Comparison of ENCODE assay signal across 13 cellular contexts in the genomic region with DNA sequence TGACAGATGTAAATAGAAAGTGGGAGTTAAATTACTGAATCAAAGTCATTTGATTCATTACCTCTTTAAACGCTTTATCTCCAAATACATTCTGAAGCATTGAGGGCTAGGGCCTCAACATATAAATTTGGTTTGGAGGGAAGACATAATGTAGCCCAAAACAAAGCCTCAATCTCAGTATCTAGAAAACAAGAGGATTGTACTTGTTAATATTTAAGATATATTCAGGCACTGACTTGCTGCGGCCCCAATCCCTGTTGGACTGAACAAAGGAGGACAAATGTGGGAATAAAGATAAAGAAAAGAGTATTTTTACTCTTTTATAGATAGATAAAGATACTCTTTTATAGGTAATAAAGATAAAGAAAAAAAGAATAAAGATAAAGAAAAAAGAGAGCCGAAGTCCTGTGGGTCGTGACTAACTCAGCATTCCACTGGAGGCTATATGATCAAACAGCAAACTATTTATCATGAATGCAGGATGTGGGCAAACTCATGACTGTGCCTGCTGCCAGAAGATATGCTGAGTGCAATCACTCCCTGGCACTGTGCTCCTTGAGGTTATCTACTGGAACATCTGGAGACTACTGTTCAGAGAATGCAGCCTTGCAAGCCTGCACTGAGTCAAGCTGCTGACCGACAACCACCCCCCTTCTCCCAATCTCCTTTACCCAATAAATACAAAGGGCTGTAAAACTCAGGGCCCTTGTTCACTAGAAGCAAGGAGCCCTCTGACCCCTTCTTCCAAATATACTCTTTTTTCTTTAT. TPM values are rescaled to one million over a fixed set of nuclear protein-coding genes. Genes with fewer than 3 reads are reported as not detected.
A peak's percentile ranks its signal among the peaks of the same experiment; 100 is the strongest.
DNase-seq lines count a peak whose midpoint lies in the region; ATAC-seq and TF ChIP-seq lines count a peak whose summit lies in the region.
"Had no signal": no experiment of that assay in that cellular context is flagged by ENCODE, and none has a peak within 500 bp of the region (broad histone marks: within the 10 kb centered on the region; RNA-seq: fewer than 3 reads in every experiment).

No MANE protein-coding gene starts in this region.

- no CpG with 5 or more reads among the region's 5 CpGs for WGBS in trophoblast cell (ENCODE audit: extremely low coverage, insufficient coverage, insufficient read length)

- peaks cover 22% of the 10 kb centered on the region for H3K4me1 ChIP-seq in PC-9 (replicated peaks; ENCODE audit: insufficient read depth)
- peaks cover 3% of the 10 kb centered on the region in 2 experiments for H3K4me1 ChIP-seq in trophoblast cell (ENCODE audit: control insufficient read depth in 1 of 2, insufficient read depth in 2 of 2, low read length in 2 of 2)
- H3K4me1 ChIP-seq: pancreas, Peyer's patch had no signal

- POLR2A ChIA-PET in PC-9 (lab: Charles Lee; ENCODE audit: unreplicated experiment), result no interaction called here

- H3K27ac ChIP-seq in PC-9, result peak overlapping the region; percentile 63
- peak overlapping the region; percentile 64 for H3K27ac ChIP-seq in trophoblast cell (ENCODE audit: low read depth, low read length)
- H3K27ac ChIP-seq: pancreas, Peyer's patch had no signal

- no peak overlapping the region for H3K9ac ChIP-seq in trophoblast cell (ENCODE audit: low read length)

- peak overlapping the region; percentile 56 for H2BK5ac ChIP-seq in trophoblast cell (ENCODE audit: low read depth, low read length, poor library complexity)

- in situ Hi-C loops in GM13977 (cut with MboI; ENCODE audit: low pct_unique_long_range_greater_than_20kb, low sequenced_read_pairs, unreplicated experiment), result no loop called here

- H3K36me3 ChIP-seq in PC-9 (ENCODE audit: low read depth), result no peaks in the 10 kb centered on the region
- no peaks in the 10 kb centered on the region for H3K36me3 ChIP-seq in trophoblast cell (ENCODE audit: control insufficient read depth in 1 of 2, insufficient read depth in 2 of 2, low read length in 2 of 2)
- H3K36me3 ChIP-seq: pancreas, Peyer's patch had no signal

- no peak overlapping the region for H4K12ac ChIP-seq in trophoblast cell (ENCODE audit: low read depth, low read length)

- CTCF ChIA-PET in PC-9 (lab: Charles Lee), result interaction anchor here (0.5 kb wide), 1 partner anchor 440 kb away, joined by 4 read pairs; no protein-coding TSS in a partner anchor

- H2BK12ac ChIP-seq in trophoblast cell (ENCODE audit: low read length), result no peak overlapping the region

- H3K9me2 ChIP-seq in PC-9 (ENCODE audit: insufficient read depth), result no peaks in the 10 kb centered on the region

- H3K18ac ChIP-seq in trophoblast cell (ENCODE audit: low read length), result no peak overlapping the region

- H3K14ac ChIP-seq in trophoblast cell (ENCODE audit: low read length), result no peak overlapping the region

- ATAC-seq in GM21360 (IDR thresholded peaks at IDR 0.05; ENCODE audit: unreplicated experiment), result no peak

- H3K27me3 ChIP-seq in PC-9 (ENCODE audit: insufficient read depth, low read depth) (no peaks in the 10 kb centered on the region), trophoblast cell (ENCODE audit: insufficient read depth, low read length) (no peaks in the 10 kb centered on the region)
- H3K27me3 ChIP-seq: pancreas, Peyer's patch had no signal

- peak overlapping the region; percentile 58 for H3K4me2 ChIP-seq in PC-9
- no peak overlapping the region for H3K4me2 ChIP-seq in trophoblast cell (ENCODE audit: low read length)

- H2AFZ ChIP-seq in PC-9, result peak overlapping the region; percentile 11; the same call in 1 of the 2 replicates
- no peak overlapping the region for H2AFZ ChIP-seq in trophoblast cell (ENCODE audit: insufficient read depth, low read length, poor library complexity)

- H2AK5ac ChIP-seq in trophoblast cell (ENCODE audit: low read length), result no peak overlapping the region

- TF ChIP-seq CTCF in PC-9 (conservative IDR thresholded peaks at IDR 0.05), result no peak
- TF ChIP-seq CTCF in epithelial cell of esophagus (IDR thresholded peaks at IDR 0.05; ENCODE audit: insufficient read depth, low read depth, low read length, missing control alignments), result no peak
- no peak for TF ChIP-seq CTCF in GM13977 (IDR thresholded peaks at IDR 0.05; ENCODE audit: extremely low read depth, insufficient read depth, missing control alignments)

- H4K91ac ChIP-seq in trophoblast cell (ENCODE audit: low read depth, low read length), result no peak overlapping the region

- no peaks in the 10 kb centered on the region for H3K9me3 ChIP-seq in PC-9 (ENCODE audit: insufficient read depth, low read depth)
- H3K9me3 ChIP-seq in trophoblast cell (ENCODE audit: insufficient read depth, low read depth, low read length), result no peaks in the 10 kb centered on the region
- H3K9me3 ChIP-seq: pancreas, Peyer's patch had no signal

- no peaks in the 10 kb centered on the region for H3K79me2 ChIP-seq in PC-9 (ENCODE audit: low read depth)
- H3K79me2 ChIP-seq in trophoblast cell (ENCODE audit: control insufficient read depth, insufficient read depth, low read length, poor library complexity), result no peaks in the 10 kb centered on the region

- BruUV-seq in PC-9 (replicated peaks; lab: Mats Ljungman, UMichigan), result no TSS peak

- no peak overlapping the region for H4K8ac ChIP-seq in trophoblast cell (ENCODE audit: low read depth, low read length)

- H4K20me1 ChIP-seq in PC-9 (ENCODE audit: insufficient read depth), result no peaks in the 10 kb centered on the region

- peak; percentile 95 for DNase-seq in EH (ENCODE audit: low read depth)
- peak; percentile 78 to 98 for DNase-seq in PC-9
- peak; percentile 95 for DNase-seq in epithelial cell of esophagus (ENCODE audit: low read depth)
- DNase-seq in trophoblast cell, result peak; percentile 87 to 91
- DNase-seq in NCI-H82 treated with DMSO at 0.1 percent for 48 hours (lab: John Stamatoyannopoulos, UW; ENCODE audit: unreplicated experiment), result no peak
- DNase-seq in GM13977 (ENCODE audit: low spot score), result no peak
- no peak for DNase-seq in pons (ENCODE audit: low spot score)
- DNase-seq: activated CD4-positive, alpha-beta T cell treated with anti-CD3 and anti-CD28 coated beads, Interleukin-2, amount 50 U/mL, for 1 hour; amygdala; pancreas had no signal

- H3K4me3 ChIP-seq in PC-9, result peak overlapping the region; percentile 17; the same call in 1 of the 2 replicates
- no peak overlapping the region for H3K4me3 ChIP-seq in epithelial cell of esophagus (ENCODE audit: low read length)
- H3K4me3 ChIP-seq in trophoblast cell (ENCODE audit: low read depth, low read length), result no peak overlapping the region
- H3K4me3 ChIP-seq: pancreas, Peyer's patch had no signal

- peaks cover 4% of the 10 kb centered on the region for H3K79me1 ChIP-seq in trophoblast cell (ENCODE audit: low read length)

- H3F3A ChIP-seq in PC-9 (ENCODE audit: insufficient read depth, low read depth), result peaks cover 28% of the 10 kb centered on the region; the same call in 1 of the 2 replicates

- intact Hi-C loops in PC-9 (cut with micrococcal nuclease; ENCODE audit: unreplicated experiment), result loop anchor here (1.0 kb wide), 1 partner anchor 36 kb away; no protein-coding TSS in a partner anchor

- H2BK120ac ChIP-seq in trophoblast cell (ENCODE audit: insufficient read depth, low read length, poor library complexity), result no peak overlapping the region

- H3K23ac ChIP-seq in trophoblast cell (ENCODE audit: low read length), result no peak overlapping the region

- no peak overlapping the region for H3K4ac ChIP-seq in trophoblast cell (ENCODE audit: low read depth, low read length)

RNA-seq across cellular contexts. Expression of a gene that starts 6.9 kb away (rescaled TPM):
- total RNA-seq in PC-9 (2021), result not detected in 2 replicates
- not detected in 2 replicates for polyA plus RNA-seq in trophoblast cell (2013)
- total RNA-seq: G401, pancreas, Peyer's patch had no signal
- polyA plus RNA-seq: pancreas had no signal

RNA-seq across cellular contexts. Expression of a gene that starts 37.9 kb away (rescaled TPM):
- 33.5 and 55.0 TPM in 2 replicates for total RNA-seq in PC-9 (2021)
- polyA plus RNA-seq in trophoblast cell (2013), result 27.1 and 27.2 TPM in 2 replicates

RNA-seq across cellular contexts. Expression of a gene that starts 48.5 kb away (rescaled TPM):
- 45.2 and 50.1 TPM in 2 replicates for total RNA-seq in PC-9 (2021)
- 90.1 and 92.6 TPM in 2 replicates for polyA plus RNA-seq in trophoblast cell (2013)

Comparison
In these comparisons a context has a peak if more than half of its experiments do, and no peak if none do; other contexts are left out.
1. DNase-seq: peak in EH (single experiment), PC-9 (2 of 2), epithelial cell of esophagus (single experiment) and trophoblast cell (2 of 2); none in NCI-H82 treated with DMSO at 0.1 percent for 48 hours (single experiment), GM13977 (single experiment) and pons (single experiment).